Comparison of ENCODE assay signal across 8 cellular contexts in genomic region chr17:59707182-59707970, GRCh38. TPM values are rescaled to one million over a fixed set of nuclear protein-coding genes. Genes with fewer than 3 reads are reported as not detected.
A peak's percentile ranks its signal among the peaks of the same experiment; 100 is the strongest.
DNase-seq lines count a peak whose midpoint lies in the region; ATAC-seq and TF ChIP-seq lines count a peak whose summit lies in the region.

Gene PTRH2, minus strand, starts transcription at chr17:59707430. Its CDS starts 9,452 bp downstream, at chr17:59697978.
Gene VMP1, plus strand, starts transcription at chr17:59707654. Its CDS starts 23,793 bp downstream, at chr17:59731447.

- no peaks in the 10 kb centered on the region for H3K36me3 ChIP-seq in CD8-positive, alpha-beta T cell (ENCODE audit: insufficient read depth, low read length)
- no peaks in the 10 kb centered on the region for H3K36me3 ChIP-seq in lung (ENCODE audit: control insufficient read depth in 2 of 2, insufficient read depth in 2 of 2, low read length in 2 of 2)

- peak; percentile 93 for ATAC-seq in CD8-positive, alpha-beta T cell
- peak; percentile 90 for ATAC-seq in GM19467 (IDR thresholded peaks at IDR 0.05; ENCODE audit: unreplicated experiment)
- ATAC-seq in lung (ENCODE audit: insufficient read depth, low FRiP score), result peak; percentile 98

- peaks cover 36% of the 10 kb centered on the region for H3K4me1 ChIP-seq in CD8-positive, alpha-beta T cell (ENCODE audit: insufficient read depth, low read length)
- peaks cover 4 to 8% of the 10 kb centered on the region in 2 donors for H3K4me1 ChIP-seq in lung (ENCODE audit: control insufficient read depth in 2 of 2, insufficient read depth in 2 of 2, low read length in 2 of 2)

- no peaks in the 10 kb centered on the region for H3K27me3 Mint-ChIP-seq in CD8-positive, alpha-beta T cell (ENCODE audit: low read depth)

- peak within 1 kb of the TSS; percentile 95 for H3K4me3 Mint-ChIP-seq in CD8-positive, alpha-beta T cell

- H3K27me3 ChIP-seq in CD8-positive, alpha-beta T cell (ENCODE audit: insufficient read depth, low read length), result no peaks in the 10 kb centered on the region
- H3K27me3 ChIP-seq in lung (ENCODE audit: control insufficient read depth, insufficient read depth), result no peaks in the 10 kb centered on the region

- H3K4me3 ChIP-seq in CD8-positive, alpha-beta T cell (ENCODE audit: low read depth, low read length), result peak within 1 kb of the TSS; percentile 80
- H3K4me3 ChIP-seq in lung, result peak within 1 kb of the TSS; percentile 78

- H3K27ac ChIP-seq in CD8-positive, alpha-beta T cell (ENCODE audit: low read depth, low read length), result peak within 1 kb of the TSS; percentile 80
- peak within 1 kb of the TSS; percentile 89 to 97 for H3K27ac ChIP-seq in lung (ENCODE audit: low read depth in 1 of 2, low read length in 1 of 2)

- intact Hi-C loops in CD8-positive, alpha-beta T cell (cut with DNase I, micrococcal nuclease), result loop anchor here (1.0 to 10.0 kb wide), 9 partner anchors 88 to 687 kb away; partner anchors contain the start of genes CLTC (in 2 of the 2), RPS6KB1 (in 2 of the 2), PRR11 (in 1 of the 2) and RNFT1 (in 1 of the 2)

- POLR2A ChIA-PET in CD8-positive, alpha-beta T cell (lab: Charles Lee), result interaction anchor here (1.1 to 2.3 kb wide), 4 partner anchors 88 to 186 kb away, joined by 3 to 8 read pairs (median 6); partner anchors contain the start of genes CLTC, DHX40, RPS6KB1 and TUBD1

- H3K27ac Mint-ChIP-seq in CD8-positive, alpha-beta T cell, result peak within 1 kb of the TSS; percentile 97

- H3K4me1 Mint-ChIP-seq in CD8-positive, alpha-beta T cell (ENCODE audit: low read depth), result peaks cover 63% of the 10 kb centered on the region

- WGBS in lung, 2 donors, result 1% methylated on average over 45 of the region's 45 CpGs

- TF ChIP-seq CTCF in CD8-positive, alpha-beta T cell (IDR thresholded peaks at IDR 0.05), result no peak
- TF ChIP-seq CTCF in lung (IDR thresholded peaks at IDR 0.05; ENCODE audit: control extremely low read depth, extremely low read depth), result no peak

- CTCF ChIA-PET in CD8-positive, alpha-beta T cell (lab: Charles Lee), result interaction anchor here (1.3 kb wide), 1 partner anchor 46 kb away, joined by 6 read pairs; no protein-coding TSS in a partner anchor

- H3K9me3 ChIP-seq in CD8-positive, alpha-beta T cell (ENCODE audit: low read length), result no peaks in the 10 kb centered on the region
- no peaks in the 10 kb centered on the region for H3K9me3 ChIP-seq in lung (ENCODE audit: control insufficient read depth in 2 of 2, insufficient read depth in 1 of 2, low read length in 1 of 2)

- H3K36me3 Mint-ChIP-seq in CD8-positive, alpha-beta T cell, result peaks cover 16% of the 10 kb centered on the region

- no peaks in the 10 kb centered on the region for H3K9me3 Mint-ChIP-seq in CD8-positive, alpha-beta T cell

- peak; percentile 72 to 93 (median 86) for DNase-seq in CD8-positive, alpha-beta T cell
- DNase-seq in HS-27A (ENCODE audit: low read depth) (peak; percentile 98), NK-92 (lab: John Stamatoyannopoulos, UW; ENCODE audit: unreplicated experiment) (peak; percentile 67), lung (ENCODE audit: low spot score) (peak; percentile 99)
- DNase-seq in activated CD8-positive, alpha-beta memory T cell treated with anti-CD3 and anti-CD28 coated beads for 1 hour (ENCODE audit: extremely low read depth in 1 of 2, low read depth in 1 of 2), result peak; percentile 76 to 84
- peak; percentile 86 for DNase-seq in effector CD4-positive, alpha-beta T cell
- peak; percentile 75 to 79 (median 79) for DNase-seq in stimulated activated CD4-positive, alpha-beta T cell treated with anti-CD3 and anti-CD28 coated beads, TNF-alpha, amount 100 ng/mL, for 4 hours (ENCODE audit: low read depth in 3 of 3)

RNA-seq across cellular contexts. Expression of gene PTRH2, which starts in this region (rescaled TPM):
- total RNA-seq in CD8-positive, alpha-beta T cell, result 1 to 10 TPM; 6.1 to 7.6 TPM
- total RNA-seq in lung, result 10 to 100 TPM; 10.5 to 17.8 TPM
- 10 to 100 TPM; 40.4 to 66.0 TPM for polyA plus RNA-seq in lung

RNA-seq across cellular contexts. Expression of gene VMP1, which starts in this region (rescaled TPM):
- 10 to 100 TPM; 56.8 to 66.2 TPM for total RNA-seq in CD8-positive, alpha-beta T cell
- 100 to 1,000 TPM; 145 to 249 TPM for total RNA-seq in lung
- polyA plus RNA-seq in lung, result 100 to 1,000 TPM in 1 of 2 donors, 10 to 100 TPM in 1; 92.5 to 170 TPM

Comparison
In these comparisons a context has a peak if more than half of its experiments do, and no peak if none do; other contexts are left out.
1. Peak in every context shown above with its lines: DNase-seq, ATAC-seq, H3K4me3 ChIP-seq and H3K27ac ChIP-seq.